Comparison of ENCODE assay signal across 8 cellular contexts in genomic region chr17:43125133-43125966, GRCh38. TPM values are rescaled to one million over a fixed set of nuclear protein-coding genes. Genes with fewer than 3 reads are reported as not detected.
DNase-seq lines count a peak whose midpoint lies in the region; ATAC-seq, FAIRE-seq and TF ChIP-seq lines count a peak whose summit lies in the region.

Gene BRCA1, minus strand, starts transcription at chr17:43125364. Its CDS starts 1,268 bp downstream, at chr17:43124096.

- H3K36me3 ChIP-seq in brain microvascular endothelial cell (replicated peaks) (peaks cover 5% of the 10 kb centered on the region), iPS DF 6.9 (ENCODE audit: control insufficient read depth, insufficient read depth, low read length) (no peaks in the 10 kb centered on the region), gastrocnemius medialis (no peaks in the 10 kb centered on the region)

- H3K4me1 ChIP-seq in iPS DF 6.9 (ENCODE audit: control insufficient read depth, insufficient read depth, low read length) (no peaks in the 10 kb centered on the region), gastrocnemius medialis (peaks cover 4 to 12% of the 10 kb centered on the region in 2 donors)

- WGBS in iPS DF 6.9 (ENCODE audit: insufficient coverage, insufficient read length), result no CpG with 5 or more reads among the region's 38 CpGs

- TF ChIP-seq CTCF in 22Rv1 (IDR thresholded peaks at IDR 0.05) (no peak), brain microvascular endothelial cell (IDR thresholded peaks at IDR 0.05; ENCODE audit: low read depth, low read length, missing control alignments) (no peak), gastrocnemius medialis (IDR thresholded peaks at IDR 0.05 in 4 of 5, conservative IDR thresholded peaks at IDR 0.05 in 1 of 5) (no peak)

- no peaks in the 10 kb centered on the region for H3K27me3 ChIP-seq in brain microvascular endothelial cell (replicated peaks)
- H3K27me3 ChIP-seq in iPS DF 6.9 (ENCODE audit: control insufficient read depth, insufficient read depth, low read length), result no peaks in the 10 kb centered on the region
- no peaks in the 10 kb centered on the region for H3K27me3 ChIP-seq in gastrocnemius medialis

- H3K4me3 ChIP-seq in brain microvascular endothelial cell (ENCODE audit: low read depth, low read length), result peak within 1 kb of the TSS; percentile 90
- H3K4me3 ChIP-seq in iPS DF 6.9 (ENCODE audit: low read length), result peak within 1 kb of the TSS; percentile 87; the same call in 1 of the 2 replicates
- H3K4me3 ChIP-seq in gastrocnemius medialis, result peak within 1 kb of the TSS; percentile 79 to 96 (median 86)

- DNase-seq in NCI-H2107 treated with DMSO at 0.1 percent for 48 hours (lab: John Stamatoyannopoulos, UW; ENCODE audit: unreplicated experiment), result peak; percentile 99
- peak; percentile 99 for DNase-seq in brain microvascular endothelial cell
- DNase-seq in iPS DF 6.9 (ENCODE audit: low read depth, low spot score), result peak; percentile 97
- peak; percentile 90 to 94 for DNase-seq in gastrocnemius medialis

- H3K9me3 ChIP-seq in iPS DF 6.9 (ENCODE audit: control insufficient read depth, insufficient read depth, low read length), result no peaks in the 10 kb centered on the region
- no peaks in the 10 kb centered on the region for H3K9me3 ChIP-seq in gastrocnemius medialis

- in situ Hi-C loops in brain microvascular endothelial cell (cut with HindIII; ENCODE audit: low pct_ligation_motif_present, low sequenced_read_pairs), result no loop called here
- in situ Hi-C loops in gastrocnemius medialis (cut with MboI; ENCODE audit: low sequenced_read_pairs in 4 of 4), result loop anchor here in 1 of 4 donors (10.0 kb wide), 2 partner anchors 59 to 91 kb away; no protein-coding TSS in a partner anchor

- H3K27ac ChIP-seq in 22Rv1, result peak within 1 kb of the TSS; percentile 88
- peak within 1 kb of the TSS; percentile 72 for H3K27ac ChIP-seq in brain microvascular endothelial cell
- no peak within 1 kb of the TSS for H3K27ac ChIP-seq in iPS DF 6.9 (ENCODE audit: low read length)
- H3K27ac ChIP-seq in gastrocnemius medialis, result peak within 1 kb of the TSS; percentile 65 to 85 (median 73)

- intact Hi-C loops in gastrocnemius medialis (cut with DNase I; ENCODE audit: low total_unique reads), result loop anchor here (1.0 to 2.0 kb wide), 2 partner anchors 45 to 105 kb away; no protein-coding TSS in a partner anchor

- ATAC-seq in GM18520 (IDR thresholded peaks at IDR 0.05; ENCODE audit: unreplicated experiment), result peak; percentile 98
- peak; percentile 80 for ATAC-seq in HG03064 (IDR thresholded peaks at IDR 0.05; ENCODE audit: low read depth, unreplicated experiment)
- peak; percentile 100 for ATAC-seq in gastrocnemius medialis

- peak in 1 of 2 donors; percentile 21 for TF ChIP-seq POLR2A in gastrocnemius medialis (IDR thresholded peaks at IDR 0.05)

- peak; percentile 96 for FAIRE-seq in TTC549 (lab: Jason Lieb, UNC)

RNA-seq across cellular contexts. Expression of gene BRCA1, which starts in this region (rescaled TPM):
- total RNA-seq in gastrocnemius medialis, result 1 to 10 TPM; 2.8 to 4.8 (median 4.0) TPM
